Comparison of ENCODE assay signal across 9 cellular contexts in genomic region chr13:102401305-102401704, GRCh38. TPM values are rescaled to one million over a fixed set of nuclear protein-coding genes. Genes with fewer than 3 reads are reported as not detected.
DNase-seq lines count a peak whose midpoint lies in the region; ATAC-seq and TF ChIP-seq lines count a peak whose summit lies in the region.
"Had no signal": no experiment of that assay in that cellular context is flagged by ENCODE, and none has a peak within 500 bp of the region (broad histone marks: within the 10 kb centered on the region; RNA-seq: fewer than 3 reads in every experiment).

No MANE protein-coding gene starts in this region.

- no peaks in the 10 kb centered on the region for H4K20me1 ChIP-seq in SK-N-SH (ENCODE audit: insufficient read depth)
- H4K20me1 ChIP-seq in neural progenitor cell (ENCODE audit: low read depth) = no peaks in the 10 kb centered on the region

- H3K9ac ChIP-seq in SK-N-SH (peak overlapping the region; percentile 14; the same call in 1 of the 2 replicates), neural progenitor cell (no peak overlapping the region)

- H3K27me3 ChIP-seq in CD8-positive, alpha-beta T cell (ENCODE audit: insufficient read depth, low read length) = peaks cover 27% of the 10 kb centered on the region
- H3K27me3 ChIP-seq in SK-N-SH (ENCODE audit: insufficient read depth) = no peaks in the 10 kb centered on the region
- no peaks in the 10 kb centered on the region for H3K27me3 ChIP-seq in esophagus (ENCODE audit: control insufficient read depth in 1 of 2, insufficient read depth in 2 of 2, low read length in 2 of 2)
- peaks cover 89% of the 10 kb centered on the region for H3K27me3 ChIP-seq in neural progenitor cell

- no peak overlapping the region for H3K4me3 ChIP-seq in CD8-positive, alpha-beta T cell (ENCODE audit: low read depth, low read length)
- H3K4me3 ChIP-seq in SK-N-SH (ENCODE audit: low read depth in 2 of 2, low read length in 1 of 2) = peak overlapping the region; percentile 67 to 83
- peak overlapping the region; percentile 44 to 65 for H3K4me3 ChIP-seq in esophagus (ENCODE audit: low read depth in 1 of 2, low read length in 2 of 2)
- H3K4me3 ChIP-seq in neural progenitor cell = peak overlapping the region; percentile 75

- H2AFZ ChIP-seq in SK-N-SH (ENCODE audit: low read depth) (peak overlapping the region; percentile 92; the same call in 1 of the 2 replicates), neural progenitor cell (replicated peaks) (no peak overlapping the region)

- H3K4me2 ChIP-seq in SK-N-SH (peak overlapping the region; percentile 97), neural progenitor cell (peak overlapping the region; percentile 93)

- H3K4me1 Mint-ChIP-seq in CD8-positive, alpha-beta T cell (ENCODE audit: low read depth) = peaks cover 28% of the 10 kb centered on the region
- H3K4me1 Mint-ChIP-seq in neural progenitor cell = peaks cover 16% of the 10 kb centered on the region

- H3K9me3 ChIP-seq in CD8-positive, alpha-beta T cell (ENCODE audit: low read length) = no peaks in the 10 kb centered on the region
- H3K9me3 ChIP-seq in SK-N-SH = no peaks in the 10 kb centered on the region
- no peaks in the 10 kb centered on the region for H3K9me3 ChIP-seq in esophagus (ENCODE audit: control insufficient read depth in 2 of 2, insufficient read depth in 1 of 2, low read depth in 1 of 2, low read length in 1 of 2)
- no peaks in the 10 kb centered on the region for H3K9me3 ChIP-seq in neural progenitor cell (ENCODE audit: low read depth)

- no peaks in the 10 kb centered on the region for H3K36me3 Mint-ChIP-seq in CD8-positive, alpha-beta T cell
- no peaks in the 10 kb centered on the region for H3K36me3 Mint-ChIP-seq in neural progenitor cell

- H3K27ac ChIP-seq in CD8-positive, alpha-beta T cell (ENCODE audit: low read depth, low read length) = no peak overlapping the region
- H3K27ac ChIP-seq in SK-N-SH (ENCODE audit: low read depth in 2 of 2, low read length in 1 of 2) = peak overlapping the region in 1 of 2 experiments; percentile 96; a peak in 2 of 4 replicates
- H3K27ac ChIP-seq in esophagus (ENCODE audit: low read depth in 2 of 2, low read length in 1 of 2) = no peak overlapping the region
- H3K27ac ChIP-seq in neural progenitor cell = no peak overlapping the region

- POLR2A ChIA-PET in CD8-positive, alpha-beta T cell (lab: Charles Lee) = no interaction called here
- POLR2A ChIA-PET in SK-N-SH (lab: Yijun Ruan, JAX) = interaction anchor here (0.6 to 2.8 kb wide), 7 partner anchors 11 to 459 kb away, joined by 3 to 19 read pairs (median 6); no protein-coding TSS in a partner anchor

- intact Hi-C loops in CD8-positive, alpha-beta T cell (cut with DNase I, micrococcal nuclease) = no loop called here

- H3K79me2 ChIP-seq in SK-N-SH (ENCODE audit: insufficient read depth) = no peaks in the 10 kb centered on the region
- H3K79me2 ChIP-seq in neural progenitor cell (ENCODE audit: low read depth) = no peaks in the 10 kb centered on the region

- peaks cover 30% of the 10 kb centered on the region for H3K4me1 ChIP-seq in CD8-positive, alpha-beta T cell (ENCODE audit: insufficient read depth, low read length)
- H3K4me1 ChIP-seq in SK-N-SH (ENCODE audit: control insufficient read depth in 1 of 2, insufficient read depth in 2 of 2, low read depth in 1 of 2, low read length in 1 of 2) (peaks cover 0 to 6% of the 10 kb centered on the region in 2 experiments; a peak in 2 of 4 replicates), esophagus (ENCODE audit: control insufficient read depth in 2 of 2, insufficient read depth in 2 of 2, low read length in 1 of 2) (peaks cover 0 to 8% of the 10 kb centered on the region in 2 donors), neural progenitor cell (peaks cover 12% of the 10 kb centered on the region)

- no peaks in the 10 kb centered on the region for H3K9me2 ChIP-seq in SK-N-SH

- no peak overlapping the region for H3K27ac Mint-ChIP-seq in CD8-positive, alpha-beta T cell
- peak overlapping the region; percentile 44 for H3K27ac Mint-ChIP-seq in neural progenitor cell

- H3K4me3 Mint-ChIP-seq in CD8-positive, alpha-beta T cell = peak overlapping the region; percentile 71
- H3K4me3 Mint-ChIP-seq in neural progenitor cell = peak overlapping the region; percentile 94

- peaks cover 5% of the 10 kb centered on the region for H3F3A ChIP-seq in SK-N-SH (replicated peaks; ENCODE audit: insufficient read depth)
- H3F3A ChIP-seq in neural progenitor cell (ENCODE audit: low read depth) = peaks cover 22% of the 10 kb centered on the region

- under 1% methylated on average over 7 of the region's 7 CpGs for WGBS in SK-N-SH (ENCODE audit: low lambda C conversion rate)
- 5 to 9% methylated on average over 7 of the region's 7 CpGs for WGBS in esophagus, 2 donors

- CTCF ChIA-PET in CD8-positive, alpha-beta T cell (lab: Charles Lee) = interaction anchor here (1.0 kb wide), 1 partner anchor 155 kb away, joined by 3 read pairs; no protein-coding TSS in a partner anchor
- CTCF ChIA-PET in SK-N-SH (lab: Yijun Ruan, JAX) = interaction anchor here (0.6 to 6.0 kb wide), 11 partner anchors 11 to 459 kb away, joined by 3 to 67 read pairs (median 4); no protein-coding TSS in a partner anchor

- TF ChIP-seq EP300 in SK-N-SH (IDR thresholded peaks at IDR 0.05; ENCODE audit: borderline replicate concordance in 1 of 2, low read depth in 1 of 2, low read length in 1 of 2) = no peak

- peaks cover 49% of the 10 kb centered on the region for H3K27me3 Mint-ChIP-seq in CD8-positive, alpha-beta T cell (ENCODE audit: low read depth)
- H3K27me3 Mint-ChIP-seq in neural progenitor cell (ENCODE audit: insufficient read depth, low read depth) = peaks cover 18% of the 10 kb centered on the region

- no peak; the same call in 1 of the 2 replicates for TF ChIP-seq RAD21 in SK-N-SH (IDR thresholded peaks at IDR 0.05; ENCODE audit: low read length)

- no peak for TF ChIP-seq CTCF in CD8-positive, alpha-beta T cell (IDR thresholded peaks at IDR 0.05)
- TF ChIP-seq CTCF in SK-N-SH (IDR thresholded peaks at IDR 0.05) (no peak), neural progenitor cell (IDR thresholded peaks at IDR 0.05) (no peak)

- DNase-seq in CD8-positive, alpha-beta T cell = no peak
- peak; percentile 45 for DNase-seq in SK-N-SH
- no peak for DNase-seq in neural progenitor cell (ENCODE audit: low spot score)
- DNase-seq in effector CD8-positive, alpha-beta T cell (lab: John Stamatoyannopoulos, UW) = no peak
- no peak for DNase-seq in NCI-H2107 treated with DMSO at 0.1 percent for 48 hours (lab: John Stamatoyannopoulos, UW; ENCODE audit: unreplicated experiment)
- no peak for DNase-seq in CD1c-positive myeloid dendritic cell (ENCODE audit: extremely low spot score)
- no peak for DNase-seq in stimulated activated CD4-positive, alpha-beta T cell treated with anti-CD3 and anti-CD28 coated beads, Interleukin-2, amount 100 ng/mL, for 48 hours

- H3K36me3 ChIP-seq in CD8-positive, alpha-beta T cell (ENCODE audit: insufficient read depth, low read length) = no peaks in the 10 kb centered on the region
- H3K36me3 ChIP-seq in SK-N-SH (replicated peaks in 1 of 2; ENCODE audit: control insufficient read depth in 1 of 2, insufficient read depth in 2 of 2, low read length in 1 of 2) (no peaks in the 10 kb centered on the region), esophagus (ENCODE audit: control insufficient read depth in 2 of 2, insufficient read depth in 2 of 2, low read length in 1 of 2) (no peaks in the 10 kb centered on the region), neural progenitor cell (no peaks in the 10 kb centered on the region)

- H3K9me3 Mint-ChIP-seq in CD8-positive, alpha-beta T cell = no peaks in the 10 kb centered on the region
- H3K9me3 Mint-ChIP-seq in neural progenitor cell = no peaks in the 10 kb centered on the region

- ATAC-seq in CD8-positive, alpha-beta T cell = no peak

TF ChIP-seq in SK-N-SH, 30 proteins besides CTCF, POLR2A, EP300 and RAD21:
- no peak for TF ChIP-seq JUND (IDR thresholded peaks at IDR 0.05)
- no peak for TF ChIP-seq FOXM1 (IDR thresholded peaks at IDR 0.05; ENCODE audit: low read depth)

RNA-seq across cellular contexts. Expression of gene FGF14, which starts 0.5 kb away (rescaled TPM):
- not detected for total RNA-seq in CD8-positive, alpha-beta T cell
- polyA plus RNA-seq in SK-N-SH (2012; rRNA removed) = 0.20 and 0.36 TPM in 2 replicates
- 0.85 and 1.6 TPM in 2 replicates for polyA plus RNA-seq in SK-N-SH (2012; cell fraction: cytosol; rRNA removed)
- polyA plus RNA-seq in SK-N-SH (2012; cell fraction: nucleus; rRNA removed) = 0.62 and 0.75 TPM in 2 replicates
- polyA plus RNA-seq in esophagus = under 1 TPM; 0.04 to 0.29 TPM
- 0.43 and 1.4 TPM in 2 replicates for total RNA-seq in neural progenitor cell (ENCODE audit: low replicate concordance)
- total RNA-seq: T-helper 1 cell treated with Interleukin-12 subunit alpha and Interleukin-12 subunit beta and Interleukin-4 antibody, amounts not matched to agents 30 ng/mL and 1 ng/mL, for 36 hours had no signal
